ENCODE assay signal across 6 cellular contexts in the genomic region with DNA sequence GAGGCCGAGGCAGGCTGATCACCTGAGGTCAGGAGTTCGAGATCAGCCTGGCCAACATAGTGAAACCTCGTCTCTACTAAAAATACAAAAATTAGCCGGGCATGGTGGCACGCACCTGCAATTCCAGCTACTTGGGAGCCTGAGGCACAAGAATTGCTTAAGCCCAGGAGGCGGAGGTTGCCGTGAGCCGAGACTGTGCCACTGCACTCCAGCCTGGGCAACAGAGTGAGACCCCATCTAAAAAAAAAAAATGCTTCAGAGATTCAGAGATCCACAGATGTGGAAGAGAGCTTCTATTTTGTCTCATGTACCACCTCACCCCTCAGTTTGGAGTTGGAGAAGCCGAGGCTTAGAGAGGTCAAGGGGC. TPM values are rescaled to one million over a fixed set of nuclear protein-coding genes. Genes with fewer than 3 reads are reported as not detected.
DNase-seq lines count a peak whose midpoint lies in the region; TF ChIP-seq lines count a peak whose summit lies in the region.
"Not testable (repeated sequence)": the region's sequence is repeated elsewhere in the genome, so short reads cannot be mapped to it uniquely, and the experiment has no call there.

No MANE protein-coding gene starts in this region.

- H3K9me3 ChIP-seq in SU-DHL-6 (ENCODE audit: insufficient read depth, low read length); tibial artery: not testable (repeated sequence)

- not testable (repeated sequence) for H3K9me3 Mint-ChIP-seq in glutamatergic neuron (ENCODE audit: unreplicated experiment); nephron

- TF ChIP-seq CTCF in SU-DHL-6 (IDR thresholded peaks at IDR 0.05; ENCODE audit: insufficient read depth, low read length, poor library complexity, severe bottlenecking); astrocyte of the cerebellum (IDR thresholded peaks at IDR 0.05; ENCODE audit: low read depth, low read length, missing control alignments); glutamatergic neuron (IDR thresholded peaks at IDR 0.05; ENCODE audit: partially characterized antibody, unreplicated experiment); nephron (IDR thresholded peaks at IDR 0.05; ENCODE audit: unreplicated experiment in 3 of 3); tibial artery (IDR thresholded peaks at IDR 0.05): not testable (repeated sequence)

- peak overlapping the region; percentile 94 for H3K4me2 ChIP-seq in SU-DHL-6 (ENCODE audit: low read depth, low read length, poor library complexity, severe bottlenecking)

- H3K79me2 ChIP-seq in SU-DHL-6 (ENCODE audit: insufficient read depth, low read length), result not testable (repeated sequence)

- peak overlapping the region; percentile 69 for H3K27ac Mint-ChIP-seq in glutamatergic neuron (ENCODE audit: unreplicated experiment)
- not testable (repeated sequence) for H3K27ac Mint-ChIP-seq in nephron

- peaks cover 13% of the 10 kb centered on the region; the same call in 1 of the 2 replicates for H3F3A ChIP-seq in SU-DHL-6 (ENCODE audit: insufficient read depth)

- in situ Hi-C loops in astrocyte of the cerebellum (cut with HindIII; ENCODE audit: low sequenced_read_pairs), result not testable (repeated sequence)

- H3K27me3 Mint-ChIP-seq in glutamatergic neuron (ENCODE audit: unreplicated experiment), result peaks cover 12% of the 10 kb centered on the region
- not testable (repeated sequence) for H3K27me3 Mint-ChIP-seq in nephron (ENCODE audit: low read depth)

- DNase-seq in astrocyte of the cerebellum (ENCODE audit: low read depth); glutamatergic neuron; tibial artery: not testable (repeated sequence)

- not testable (repeated sequence) for H3K36me3 Mint-ChIP-seq in glutamatergic neuron (ENCODE audit: unreplicated experiment); nephron (ENCODE audit: low read depth)

- H3K36me3 ChIP-seq in SU-DHL-6 (ENCODE audit: low read length), result not testable (repeated sequence)
- peaks cover 0 to 13% (median 3%) of the 10 kb centered on the region in 3 donors for H3K36me3 ChIP-seq in tibial artery

- H2AFZ ChIP-seq in SU-DHL-6 (ENCODE audit: low read depth, low read length, severe bottlenecking), result peak overlapping the region; percentile 95

- H3K9ac ChIP-seq in SU-DHL-6 (ENCODE audit: low read length), result peak overlapping the region; percentile 57

- not testable (repeated sequence) for H4K20me1 ChIP-seq in SU-DHL-6 (ENCODE audit: low read depth, low read length)

- not testable (repeated sequence) for H3K27me3 ChIP-seq in SU-DHL-6 (ENCODE audit: low read length); tibial artery

- H3K9me2 ChIP-seq in SU-DHL-6 (replicated peaks; ENCODE audit: insufficient read depth, low read length), result not testable (repeated sequence)

- peaks cover 13% of the 10 kb centered on the region for H3K4me1 Mint-ChIP-seq in glutamatergic neuron (ENCODE audit: low read depth, unreplicated experiment)
- H3K4me1 Mint-ChIP-seq in nephron, result not testable (repeated sequence)

- H3K4me1 ChIP-seq in tibial artery, result peaks cover 0 to 25% (median 12%) of the 10 kb centered on the region in 4 donors

- H3K4me3 Mint-ChIP-seq in glutamatergic neuron (ENCODE audit: unreplicated experiment), result not testable (repeated sequence)
- peak overlapping the region in 2 of 3 experiments; percentile 27 to 44 for H3K4me3 Mint-ChIP-seq in nephron

- intact Hi-C loops in tibial artery (cut with DNase I; ENCODE audit: low total_unique reads), result not testable (repeated sequence)

- H3K27ac ChIP-seq in SU-DHL-6 (ENCODE audit: low read depth, low read length), result not testable (repeated sequence)
- H3K27ac ChIP-seq in tibial artery, result peak overlapping the region; percentile 69 to 80

- H3K4me3 ChIP-seq in GM08714 (ENCODE audit: low read length) (peak overlapping the region; percentile 51; the same call in 1 of the 2 replicates), SU-DHL-6 (ENCODE audit: insufficient read depth, low read length, poor library complexity, severe bottlenecking) (peak overlapping the region; percentile 56), astrocyte of the cerebellum (ENCODE audit: low read depth, low read length) (peak overlapping the region; percentile 56), tibial artery (peak overlapping the region; percentile 61 to 73)

RNA-seq across cellular contexts. Expression of a gene that starts 0.5 kb away (rescaled TPM):
- total RNA-seq in glutamatergic neuron (ENCODE audit: unreplicated experiment), result 13.1 TPM

RNA-seq across cellular contexts. Expression of a gene that starts 13.9 kb away (rescaled TPM):
- total RNA-seq in glutamatergic neuron (ENCODE audit: unreplicated experiment), result 1,648 TPM

RNA-seq across cellular contexts. Expression of a gene that starts 20.5 kb away (rescaled TPM):
- total RNA-seq in glutamatergic neuron (ENCODE audit: unreplicated experiment), result 28.6 TPM

RNA-seq across cellular contexts. Expression of a gene that starts 21.9 kb away (rescaled TPM):
- total RNA-seq in glutamatergic neuron (ENCODE audit: unreplicated experiment), result 104 TPM

RNA-seq across cellular contexts. Expression of a gene that starts 22.8 kb away (rescaled TPM):
- 1,862 TPM for total RNA-seq in glutamatergic neuron (ENCODE audit: unreplicated experiment)
